8 cellular contexts compared by ENCODE assay signal in the genomic region with DNA sequence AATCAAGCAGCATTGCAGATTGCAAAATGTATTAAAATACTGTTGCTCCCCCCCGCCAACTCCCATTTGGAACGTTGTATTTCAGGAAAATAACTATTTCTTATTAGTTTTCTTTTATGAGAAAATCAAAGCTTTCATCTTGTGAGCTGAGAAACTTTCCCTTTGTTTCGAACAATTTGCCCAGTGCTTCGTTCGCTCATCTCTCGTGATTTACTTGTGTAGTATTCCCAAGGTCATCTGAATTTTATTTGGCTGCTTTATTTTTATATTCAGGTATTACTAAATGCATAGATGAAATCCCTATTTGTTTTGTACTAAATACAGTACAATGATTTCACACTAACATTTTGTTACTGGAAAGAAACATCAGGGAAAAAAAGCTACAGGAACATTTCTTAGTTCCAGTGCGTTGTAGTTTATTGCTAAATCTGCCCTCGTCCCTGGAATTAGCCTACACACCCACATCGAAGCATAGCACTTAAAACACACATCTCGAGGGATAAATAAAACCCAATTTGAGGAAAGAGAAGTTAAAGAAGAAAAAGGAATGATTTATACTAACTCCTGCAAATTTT. TPM values are rescaled to one million over a fixed set of nuclear protein-coding genes. Genes with fewer than 3 reads are reported as not detected.
A peak's percentile ranks its signal among the peaks of the same experiment; 100 is the strongest.
DNase-seq lines count a peak whose midpoint lies in the region; ATAC-seq and TF ChIP-seq lines count a peak whose summit lies in the region.

No MANE protein-coding gene starts in this region.

- H3K23ac ChIP-seq in mesenchymal stem cell (ENCODE audit: low read length in 2 of 2) = no peak overlapping the region

- H3K9me3 ChIP-seq in Loucy (ENCODE audit: insufficient read depth, low read depth, low read length) (no peaks in the 10 kb centered on the region), mesenchymal stem cell (ENCODE audit: control insufficient read depth, low read length) (no peaks in the 10 kb centered on the region), aorta (ENCODE audit: control insufficient read depth, low read length) (no peaks in the 10 kb centered on the region)

- H3K27ac ChIP-seq in mesenchymal stem cell (ENCODE audit: low read length, poor library complexity, severe bottlenecking) (no peak overlapping the region), aorta (ENCODE audit: low read depth in 1 of 2, low read length in 2 of 2) (no peak overlapping the region)

- H4K8ac ChIP-seq in mesenchymal stem cell (ENCODE audit: low read length) = no peak overlapping the region

- no peaks in the 10 kb centered on the region for H3K36me3 ChIP-seq in Loucy (ENCODE audit: insufficient read depth, low read length)
- H3K36me3 ChIP-seq in mesenchymal stem cell (ENCODE audit: control insufficient read depth in 1 of 2, insufficient read depth in 2 of 2, low read depth in 1 of 2, low read length in 2 of 2) = no peaks in the 10 kb centered on the region
- no peaks in the 10 kb centered on the region for H3K36me3 ChIP-seq in aorta (ENCODE audit: control insufficient read depth in 1 of 2, insufficient read depth in 2 of 2, low read length in 1 of 2)

- no peaks in the 10 kb centered on the region for H3K79me1 ChIP-seq in mesenchymal stem cell (replicated peaks; ENCODE audit: low read length, poor library complexity, severe bottlenecking)

- TF ChIP-seq CTCF in Loucy (conservative IDR thresholded peaks at IDR 0.05; ENCODE audit: low read length) (no peak), cardiac fibroblast (IDR thresholded peaks at IDR 0.05; ENCODE audit: low read depth, low read length) (no peak)

- no peak overlapping the region for H2BK5ac ChIP-seq in mesenchymal stem cell (ENCODE audit: low read depth, low read length, poor library complexity, severe bottlenecking)

- no peak overlapping the region for H3K4ac ChIP-seq in mesenchymal stem cell (ENCODE audit: low read depth in 1 of 2, low read length in 2 of 2)

- H3K4me1 ChIP-seq in Loucy (ENCODE audit: insufficient read depth, low read length, poor library complexity, severe bottlenecking) = peaks cover 26% of the 10 kb centered on the region
- H3K4me1 ChIP-seq in mesenchymal stem cell (ENCODE audit: control insufficient read depth, insufficient read depth, low read depth, low read length) = no peaks in the 10 kb centered on the region
- no peaks in the 10 kb centered on the region for H3K4me1 ChIP-seq in aorta (ENCODE audit: control insufficient read depth in 1 of 2, insufficient read depth in 2 of 2, low read length in 2 of 2)

- ATAC-seq in aorta (ENCODE audit: low FRiP score) = no peak
- ATAC-seq in HG03571 (IDR thresholded peaks at IDR 0.05; ENCODE audit: unreplicated experiment) = no peak

- no peak overlapping the region for H2BK12ac ChIP-seq in mesenchymal stem cell (ENCODE audit: low read length in 2 of 2)

- H3K18ac ChIP-seq in mesenchymal stem cell (ENCODE audit: low read depth in 1 of 2, low read length in 2 of 2) = no peak overlapping the region

- no peak overlapping the region for H2BK120ac ChIP-seq in mesenchymal stem cell (ENCODE audit: low read depth, low read length)

- intact Hi-C loops in aorta (cut with DNase I) = loop anchor here (2.0 to 10.0 kb wide), 6 partner anchors 23 to 225 kb away; partner anchors contain the start of genes BMI1 (in 1 of the 2), COMMD3 (in 1 of the 2) and DNAJC1 (in 1 of the 2)

- no peak overlapping the region for H3K14ac ChIP-seq in mesenchymal stem cell (ENCODE audit: low read length in 2 of 2)

- H4K20me1 ChIP-seq in Loucy (ENCODE audit: insufficient read depth, low read length, poor library complexity, severe bottlenecking) = no peaks in the 10 kb centered on the region

- no peaks in the 10 kb centered on the region for H3K79me2 ChIP-seq in Loucy (ENCODE audit: insufficient read depth, low read length)

- H3F3A ChIP-seq in Loucy (ENCODE audit: low read depth) = 0 out of 2 replicates have a peak, but pooled peaks cover 3% of the 10 kb centered on the region

- no peak overlapping the region for H2BK15ac ChIP-seq in mesenchymal stem cell (ENCODE audit: low read depth, poor library complexity, severe bottlenecking)

- H3K9ac ChIP-seq in Loucy (ENCODE audit: low read depth, low read length, poor library complexity, severe bottlenecking) = peak overlapping the region; percentile 97
- peak overlapping the region; percentile 96 for H3K9ac ChIP-seq in mesenchymal stem cell (ENCODE audit: low read length)

- peak overlapping the region; percentile 75 for H3K4me2 ChIP-seq in Loucy (ENCODE audit: low read depth, low read length, poor library complexity, severe bottlenecking)
- H3K4me2 ChIP-seq in mesenchymal stem cell (ENCODE audit: low read length, poor library complexity, severe bottlenecking) = peak overlapping the region; percentile 73

- H3K4me3 ChIP-seq in Loucy (ENCODE audit: low read length, poor library complexity, severe bottlenecking) (peak overlapping the region; percentile 75), cardiac fibroblast (replicated peaks in 1 of 2; ENCODE audit: low read depth in 2 of 2, low read length in 2 of 2) (peak overlapping the region; percentile 64 to 67), mesenchymal stem cell (ENCODE audit: insufficient read depth in 1 of 2, low read depth in 1 of 2, low read length in 2 of 2) (peak overlapping the region in 1 of 2 experiments; percentile 86), aorta (ENCODE audit: low read length in 2 of 2) (peak overlapping the region; percentile 70 to 90)

- H2AFZ ChIP-seq in Loucy (ENCODE audit: low read length) = peak overlapping the region; percentile 29
- H2AFZ ChIP-seq in mesenchymal stem cell (ENCODE audit: low read depth, low read length) = no peak overlapping the region

- DNase-seq in DMS114 treated with DMSO at 0.1 percent for 48 hours (lab: John Stamatoyannopoulos, UW; ENCODE audit: unreplicated experiment) (peak; percentile 47), cardiac fibroblast (ENCODE audit: low read depth in 2 of 2) (peak in 1 of 2 donors; percentile 28), mesenchymal stem cell (peak; percentile 33), aorta (no peak), NK-92 (lab: John Stamatoyannopoulos, UW; ENCODE audit: unreplicated experiment) (no peak)
- DNase-seq in activated CD8-positive, alpha-beta memory T cell treated with anti-CD3 and anti-CD28 coated beads, Interleukin-2, amount 50 U/mL, for 48 hours = no peak

- no peak overlapping the region for H4K91ac ChIP-seq in mesenchymal stem cell (ENCODE audit: low read length)

- no peaks in the 10 kb centered on the region for H3K27me3 ChIP-seq in Loucy (ENCODE audit: insufficient read depth, low read length, poor library complexity, severe bottlenecking)
- H3K27me3 ChIP-seq in mesenchymal stem cell (ENCODE audit: control insufficient read depth in 1 of 2, insufficient read depth in 1 of 2, low read length in 2 of 2) = no peaks in the 10 kb centered on the region
- no peaks in the 10 kb centered on the region for H3K27me3 ChIP-seq in aorta (ENCODE audit: control insufficient read depth in 1 of 2, insufficient read depth in 2 of 2, low read length in 1 of 2)

- 0% methylated on average over 5 of the region's 10 CpGs for WGBS in mesenchymal stem cell
- WGBS in aorta, 2 donors = 0% methylated on average over 10 of the region's 10 CpGs

- no peak overlapping the region for H2AK5ac ChIP-seq in mesenchymal stem cell (ENCODE audit: low read length, severe bottlenecking)

- no peaks in the 10 kb centered on the region for H3K9me2 ChIP-seq in Loucy (replicated peaks; ENCODE audit: low read depth, low read length)

RNA-seq across cellular contexts. Expression of gene EBLN1, which starts 12.0 kb away (rescaled TPM):
- polyA plus RNA-seq in mesenchymal stem cell (2013, experiment 1 of 2) = not detected
- polyA plus RNA-seq in mesenchymal stem cell (2013, experiment 2 of 2) = not detected
- total RNA-seq in aorta = not detected
- not detected for polyA plus RNA-seq in aorta

Comparison
In these comparisons a context has a peak if more than half of its experiments do, and no peak if none do; other contexts are left out.
1. DNase-seq: peak in DMS114 treated with DMSO at 0.1 percent for 48 hours (single experiment) and mesenchymal stem cell (single experiment); none in aorta (0 of 2), activated CD8-positive, alpha-beta memory T cell treated with anti-CD3 and anti-CD28 coated beads, Interleukin-2, amount 50 U/mL, for 48 hours (single experiment) and NK-92 (single experiment).